ENCODE assay signal across 8 cellular contexts in genomic region chr16:70113982-70114826, GRCh38. TPM values are rescaled to one million over a fixed set of nuclear protein-coding genes. Genes with fewer than 3 reads are reported as not detected.
DNase-seq lines count a peak whose midpoint lies in the region; ATAC-seq and TF ChIP-seq lines count a peak whose summit lies in the region.
"Not testable (repeated sequence)": the region's sequence is repeated elsewhere in the genome, so short reads cannot be mapped to it uniquely, and the experiment has no call there.

PDPR (plus strand) TSS chr16:70114332; CDS start chr16:70120493, 6,161 bp downstream.

- not testable (repeated sequence) for TF ChIP-seq CTCF in coronary artery (IDR thresholded peaks at IDR 0.05)

- not testable (repeated sequence) for H3K36me3 Mint-ChIP-seq in activated CD4-positive, alpha-beta T cell treated with anti-CD3 and anti-CD28 coated beads, Interleukin-2, amount 10 ng/mL, durations not matched to agents 24 days and 14 days (ENCODE audit: low read depth)

- ATAC-seq in GM19351 (IDR thresholded peaks at IDR 0.05; ENCODE audit: unreplicated experiment) (peak; percentile 94), HG03469 (IDR thresholded peaks at IDR 0.05; ENCODE audit: unreplicated experiment) (peak; percentile 84), left colon (peak; percentile 96)

- H3K27me3 ChIP-seq in BLaER1: not testable (repeated sequence)

- H3K4me1 Mint-ChIP-seq in activated CD4-positive, alpha-beta T cell treated with anti-CD3 and anti-CD28 coated beads, Interleukin-2, amount 10 ng/mL, durations not matched to agents 24 days and 14 days: peaks cover 16% of the 10 kb centered on the region

- peak within 1 kb of the TSS; percentile 75 for H3K27ac ChIP-seq in BLaER1
- H3K27ac ChIP-seq in coronary artery: peak within 1 kb of the TSS; percentile 76 to 87

- H4K20me1 ChIP-seq in BLaER1: peaks cover 20% of the 10 kb centered on the region

- H3K4me1 ChIP-seq in BLaER1: peaks cover 21% of the 10 kb centered on the region

- H3K27me3 Mint-ChIP-seq in activated CD4-positive, alpha-beta T cell treated with anti-CD3 and anti-CD28 coated beads, Interleukin-2, amount 10 ng/mL, durations not matched to agents 24 days and 14 days: not testable (repeated sequence)

- DNase-seq in NCI-H526 treated with DMSO at 0.1 percent for 48 hours (lab: John Stamatoyannopoulos, UW) (peak; percentile 36), coronary artery (ENCODE audit: low spot score) (peak; percentile 93), left colon (peak; percentile 95 to 97)
- DNase-seq in activated CD4-positive, alpha-beta T cell treated with anti-CD3 and anti-CD28 coated beads, Interleukin-2, amount 10 ng/mL, durations not matched to agents 24 days and 14 days: peak; percentile 99
- DNase-seq in stimulated activated CD4-positive, alpha-beta T cell treated with anti-CD3 and anti-CD28 coated beads, Interleukin-1b, Interleukin-23, amount 100 ng/mL, for 24 hours (ENCODE audit: low read depth in 4 of 4, low spot score in 1 of 4): peak; percentile 74 to 91 (median 85)

- H3K4me2 ChIP-seq in BLaER1: peak within 1 kb of the TSS; percentile 81

- not testable (repeated sequence) for H3K36me3 ChIP-seq in BLaER1

- peak within 1 kb of the TSS; percentile 78 for H3K4me3 ChIP-seq in BLaER1
- H3K4me3 ChIP-seq in coronary artery: peak within 1 kb of the TSS; percentile 88

- H3K4me3 Mint-ChIP-seq in activated CD4-positive, alpha-beta T cell treated with anti-CD3 and anti-CD28 coated beads, Interleukin-2, amount 10 ng/mL, durations not matched to agents 24 days and 14 days: peak within 1 kb of the TSS; percentile 91

- intact Hi-C loops in activated CD4-positive, alpha-beta T cell treated with anti-CD3 and anti-CD28 coated beads, Interleukin-2, amount 10 ng/mL, durations not matched to agents 24 days and 14 days (cut with micrococcal nuclease): loop anchor here (2.0 kb wide), 2 partner anchors 49 to 139 kb away; no protein-coding TSS in a partner anchor
- intact Hi-C loops in left colon (cut with DNase I, micrococcal nuclease): not testable (repeated sequence)

- not testable (repeated sequence) for H3K9me3 ChIP-seq in BLaER1

- peak within 1 kb of the TSS; percentile 87 for H3K9ac ChIP-seq in BLaER1

- H3K27ac Mint-ChIP-seq in activated CD4-positive, alpha-beta T cell treated with anti-CD3 and anti-CD28 coated beads, Interleukin-2, amount 10 ng/mL, durations not matched to agents 24 days and 14 days: peak within 1 kb of the TSS; percentile 81

- not testable (repeated sequence) for H3K9me3 Mint-ChIP-seq in activated CD4-positive, alpha-beta T cell treated with anti-CD3 and anti-CD28 coated beads, Interleukin-2, amount 10 ng/mL, durations not matched to agents 24 days and 14 days

RNA-seq across cellular contexts. Expression of gene PDPR, which starts in this region (rescaled TPM):
- 39.8 and 41.7 TPM in 2 replicates for total RNA-seq in activated CD4-positive, alpha-beta T cell treated with anti-CD3 and anti-CD28 coated beads, Interleukin-2, amount 10 ng/mL, durations not matched to agents 24 days and 14 days
- 10 to 100 TPM; 22.6 to 37.5 TPM for total RNA-seq in left colon

Comparison
In these comparisons a context has a peak if more than half of its experiments do, and no peak if none do; other contexts are left out.
1. Peak in every context shown above with its lines: DNase-seq, ATAC-seq, H3K4me3 ChIP-seq and H3K27ac ChIP-seq.
2. DNase-seq: peak in every context shown above with its lines; median percentile 99 in activated CD4-positive, alpha-beta T cell treated with anti-CD3 and anti-CD28 coated beads, Interleukin-2, amount 10 ng/mL, durations not matched to agents 24 days and 14 days; 96 in left colon; 93 in coronary artery; 85 in stimulated activated CD4-positive, alpha-beta T cell treated with anti-CD3 and anti-CD28 coated beads, Interleukin-1b, Interleukin-23, amount 100 ng/mL, for 24 hours; 36 in NCI-H526 treated with DMSO at 0.1 percent for 48 hours.